In the genomic region with DNA sequence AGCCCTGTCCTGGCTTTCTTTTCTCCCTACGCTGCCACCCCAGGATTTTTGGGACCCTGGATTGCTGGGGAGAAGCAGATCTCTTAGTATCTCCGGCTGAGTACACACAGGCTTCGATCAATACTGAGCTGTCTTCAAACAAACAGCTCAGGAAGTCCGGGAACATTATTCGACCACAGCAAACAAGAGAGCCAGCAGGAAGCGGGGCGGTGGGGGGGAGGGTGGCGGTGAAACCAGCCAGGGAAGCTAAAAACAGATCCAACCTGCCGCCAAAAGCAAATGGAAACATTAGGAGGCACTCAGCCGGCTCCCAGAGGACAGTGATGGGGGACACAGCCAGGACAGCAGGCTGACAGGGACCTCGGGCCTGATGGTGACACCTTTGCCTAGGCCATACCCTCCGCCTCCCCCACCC, we compare ENCODE assay signal across 11 cellular contexts. TPM values are rescaled to one million over a fixed set of nuclear protein-coding genes. Genes with fewer than 3 reads are reported as not detected.
DNase-seq lines count a peak whose midpoint lies in the region; TF ChIP-seq lines count a peak whose summit lies in the region.
"Had no signal": no experiment of that assay in that cellular context is flagged by ENCODE, and none has a peak within 500 bp of the region (broad histone marks: within the 10 kb centered on the region; RNA-seq: fewer than 3 reads in every experiment).

No MANE protein-coding gene starts in this region.

- no peak overlapping the region for H3K4me3 ChIP-seq in H7 (ENCODE audit: insufficient read depth, low read depth, low read length)
- H3K4me3 ChIP-seq in effector memory CD4-positive, alpha-beta T cell (ENCODE audit: insufficient read depth, low read depth, low read length, poor library complexity, severe bottlenecking), result no peak overlapping the region
- H3K4me3 ChIP-seq: skin epidermis had no signal

- H3K4me1 ChIP-seq in effector memory CD4-positive, alpha-beta T cell (ENCODE audit: control insufficient read depth, insufficient read depth, low read length, poor library complexity, severe bottlenecking), result peaks cover 7% of the 10 kb centered on the region

- no peak overlapping the region for H3K27ac ChIP-seq in effector memory CD4-positive, alpha-beta T cell (ENCODE audit: insufficient read depth, low read length, poor library complexity, severe bottlenecking)

- DNase-seq in H7 (peak; percentile 77), NCI-H774 (lab: John Stamatoyannopoulos, UW) (peak; percentile 82), epidermal melanocyte (ENCODE audit: insufficient read length, low spot score) (peak; percentile 7), osteocyte (ENCODE audit: extremely low spot score, unreplicated experiment) (no peak), ecto neural progenitor cell (ENCODE audit: low spot score) (no peak), glomerular visceral epithelial cell (ENCODE audit: extremely low spot score) (no peak), Kasumi-1 (lab: John Stamatoyannopoulos, UW) (no peak)
- DNase-seq in effector memory CD4-positive, alpha-beta T cell, result no peak
- DNase-seq: activated CD4-positive, alpha-beta T cell treated with anti-CD3 and anti-CD28 coated beads for 48 hours had no signal

- H3K27me3 ChIP-seq in H7 (ENCODE audit: control insufficient read depth, insufficient read depth, low read length), result no peaks in the 10 kb centered on the region
- no peaks in the 10 kb centered on the region for H3K27me3 ChIP-seq in effector memory CD4-positive, alpha-beta T cell (replicated peaks; ENCODE audit: control insufficient read depth, insufficient read depth, low read length, poor library complexity, severe bottlenecking)

- no peaks in the 10 kb centered on the region for H3K36me3 Mint-ChIP-seq in osteocyte (ENCODE audit: unreplicated experiment)

- H3K9me3 ChIP-seq in effector memory CD4-positive, alpha-beta T cell (ENCODE audit: control insufficient read depth, low read length), result no peaks in the 10 kb centered on the region

- no peaks in the 10 kb centered on the region for H3K9me3 Mint-ChIP-seq in osteocyte (ENCODE audit: unreplicated experiment)

- peak overlapping the region; percentile 27 for H3K27ac Mint-ChIP-seq in osteocyte (ENCODE audit: unreplicated experiment)

- H3K4me3 Mint-ChIP-seq in osteocyte (ENCODE audit: unreplicated experiment), result no peak overlapping the region

- H3K4me1 Mint-ChIP-seq in osteocyte (ENCODE audit: unreplicated experiment), result peaks cover 6% of the 10 kb centered on the region

- no peak for TF ChIP-seq CTCF in osteocyte (IDR thresholded peaks at IDR 0.05)

- peaks cover 20% of the 10 kb centered on the region for H3K36me3 ChIP-seq in H7 (replicated peaks; ENCODE audit: control insufficient read depth, insufficient read depth, low read length)
- H3K36me3 ChIP-seq in effector memory CD4-positive, alpha-beta T cell (ENCODE audit: control insufficient read depth, insufficient read depth, low read length), result no peaks in the 10 kb centered on the region

- no peaks in the 10 kb centered on the region for H3K27me3 Mint-ChIP-seq in osteocyte (ENCODE audit: unreplicated experiment)

RNA-seq across cellular contexts. Expression of gene BCAM, which starts 12.2 kb away (rescaled TPM):
- total RNA-seq in H7 (2014; rRNA removed; shearing (Covaris generic)), result 23.9 and 24.2 TPM in 2 replicates
- 8.8 and 9.9 TPM in 2 replicates for total RNA-seq in osteocyte

RNA-seq across cellular contexts. Expression of gene CBLC, which starts 19.0 kb away (rescaled TPM):
- total RNA-seq in H7 (2014; rRNA removed; shearing (Covaris generic)), result 15.3 and 16.3 TPM in 2 replicates
- total RNA-seq in osteocyte, result not detected in 2 replicates
- total RNA-seq: HT1080 had no signal

RNA-seq across cellular contexts. Expression of gene BCL3, which starts 48.2 kb away (rescaled TPM):
- 7.3 and 8.3 TPM in 2 replicates for total RNA-seq in H7 (2014; rRNA removed; shearing (Covaris generic))
- 12.7 and 15.3 TPM in 2 replicates for total RNA-seq in osteocyte

RNA-seq across cellular contexts. Expression of gene NECTIN2, which starts 49.4 kb away (rescaled TPM):
- 152 and 207 TPM in 2 replicates for total RNA-seq in H7 (2014; rRNA removed; shearing (Covaris generic))
- 117 TPM in 2 replicates for total RNA-seq in osteocyte

Comparison
In these comparisons a context has a peak if more than half of its experiments do, and no peak if none do; other contexts are left out.
1. DNase-seq: peak in H7 (single experiment), NCI-H774 (single experiment) and epidermal melanocyte (single experiment); none in osteocyte (single experiment), effector memory CD4-positive, alpha-beta T cell (0 of 3), ecto neural progenitor cell (single experiment), glomerular visceral epithelial cell (single experiment) and Kasumi-1 (0 of 2).
2. RNA of gene CBLC, which starts 19.0 kb away (total RNA-seq): 15.3 to 16.3 TPM in H7; not detected in osteocyte; every median in the first group is over 10 times any median in the second.